Comparison of ENCODE assay signal across 8 cellular contexts in the genomic region with DNA sequence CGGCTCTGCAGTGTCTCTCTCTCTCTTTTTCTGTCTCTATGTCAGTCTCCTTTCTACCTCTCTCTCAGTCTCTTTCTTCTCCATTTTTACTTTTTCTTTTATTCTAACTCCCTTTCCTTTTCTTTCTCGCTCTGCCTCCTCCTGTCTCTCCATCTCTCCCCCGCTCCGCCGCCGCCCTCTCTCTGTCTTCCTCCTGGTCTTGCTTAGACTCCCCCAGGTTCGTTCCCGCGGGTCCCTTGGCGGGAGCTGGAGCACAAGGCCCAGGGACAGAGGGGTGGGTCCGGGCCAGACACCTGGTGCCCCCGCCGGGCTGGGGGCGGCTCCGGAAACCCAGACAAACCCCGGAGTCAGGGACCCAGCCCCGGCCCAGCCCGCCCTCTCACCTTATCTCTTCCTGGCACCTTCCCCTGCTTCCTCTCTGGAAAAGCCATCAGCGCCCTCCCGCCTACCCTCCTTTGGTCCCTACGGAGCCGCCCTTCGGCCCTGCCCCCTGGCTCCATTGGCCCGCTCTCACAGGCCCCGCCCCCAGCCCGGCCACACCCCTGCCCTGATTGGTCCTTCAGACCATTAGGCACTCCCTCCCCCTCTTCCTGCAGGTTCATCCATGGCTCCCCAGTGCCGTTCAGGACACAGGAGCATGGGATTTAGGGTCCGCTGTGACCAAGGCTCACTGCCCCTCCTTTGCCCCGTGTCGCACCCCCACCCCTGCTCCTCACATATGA. TPM values are rescaled to one million over a fixed set of nuclear protein-coding genes. Genes with fewer than 3 reads are reported as not detected.
A peak's percentile ranks its signal among the peaks of the same experiment; 100 is the strongest.
DNase-seq lines count a peak whose midpoint lies in the region; ATAC-seq and TF ChIP-seq lines count a peak whose summit lies in the region.

No MANE protein-coding gene starts in this region.

- H3K4me3 ChIP-seq in fibroblast of mammary gland (ENCODE audit: control insufficient read depth, low read depth, low read length), result no peak overlapping the region

- in situ Hi-C loops in ACHN (cut with HindIII; ENCODE audit: low pct_ligation_motif_present, low pct_unique_long_range_greater_than_20kb, low sequenced_read_pairs), result no loop called here

- TF ChIP-seq CTCF in fibroblast of mammary gland (conservative IDR thresholded peaks at IDR 0.05; ENCODE audit: control insufficient read depth, insufficient read depth, low read depth, low read length), result no peak

- peak; percentile 75 for DNase-seq in ACHN
- peak; percentile 77 for DNase-seq in LoVo (ENCODE audit: low spot score)
- DNase-seq in activated T-cell treated with anti-CD3 and anti-CD28 coated beads for 48 hours (ENCODE audit: low read depth), result peak; percentile 73
- DNase-seq in fibroblast of mammary gland (ENCODE audit: low read depth), result peak; percentile 24
- DNase-seq in occipital lobe (lab: John Stamatoyannopoulos, UW), result peak; percentile 26
- no peak for DNase-seq in MV-4-11 (lab: John Stamatoyannopoulos, UW)

- no peak for ATAC-seq in GM21381 (IDR thresholded peaks at IDR 0.05; ENCODE audit: unreplicated experiment)
- no peak for ATAC-seq in GM19328 (IDR thresholded peaks at IDR 0.05; ENCODE audit: unreplicated experiment)

RNA-seq across cellular contexts. Expression of gene NOP53, which starts 15.4 kb away (rescaled TPM):
- 52.4 TPM for total RNA-seq in occipital lobe

RNA-seq across cellular contexts. Expression of gene EHD2, which starts 16.7 kb away (rescaled TPM):
- 2.2 TPM for total RNA-seq in occipital lobe

RNA-seq across cellular contexts. Expression of gene SELENOW, which starts 48.5 kb away (rescaled TPM):
- 151 TPM for total RNA-seq in occipital lobe
